Comparison of ENCODE assay signal across 9 cellular contexts in genomic region chr2:190563109-190563508, GRCh38. TPM values are rescaled to one million over a fixed set of nuclear protein-coding genes. Genes with fewer than 3 reads are reported as not detected.
DNase-seq lines count a peak whose midpoint lies in the region; ATAC-seq, FAIRE-seq and TF ChIP-seq lines count a peak whose summit lies in the region.
"Had no signal": no experiment of that assay in that cellular context is flagged by ENCODE, and none has a peak within 500 bp of the region (broad histone marks: within the 10 kb centered on the region; RNA-seq: fewer than 3 reads in every experiment).

No MANE protein-coding gene starts in this region.

- H3K27ac ChIP-seq in mammary epithelial cell (ENCODE audit: insufficient read depth, low read depth, low read length) (no peak overlapping the region), breast epithelium (no peak overlapping the region), prostate gland (no peak overlapping the region)

- H3K4me1 ChIP-seq in mammary epithelial cell (ENCODE audit: insufficient read depth, low read length) (peaks cover 7% of the 10 kb centered on the region), breast epithelium (no peaks in the 10 kb centered on the region), prostate gland (replicated peaks) (no peaks in the 10 kb centered on the region)

- H3K79me2 ChIP-seq in mammary epithelial cell (ENCODE audit: insufficient read depth, low read length), result no peaks in the 10 kb centered on the region

- peak overlapping the region; percentile 14 for H2AFZ ChIP-seq in mammary epithelial cell (ENCODE audit: low read depth, low read length)

- CTCF ChIA-PET in mammary epithelial cell (lab: Charles Lee; ENCODE audit: low non-redundant PET), result no interaction called here

- FAIRE-seq in urothelium cell line (lab: Jason Lieb, UNC), result peak; percentile 42

- no peak for DNase-seq in mammary epithelial cell
- no peak for DNase-seq in breast epithelium (ENCODE audit: low spot score in 2 of 2)
- DNase-seq in renal cortical epithelial cell (ENCODE audit: low read depth), result peak; percentile 80
- DNase-seq in urothelium cell line (ENCODE audit: low spot score), result peak; percentile 36
- DNase-seq in islet precursor cell, result no peak
- no peak for DNase-seq in GM03348 (ENCODE audit: low spot score)
- no peak for DNase-seq in prostate gland (ENCODE audit: low spot score)
- DNase-seq: retina had no signal

- peaks cover 8% of the 10 kb centered on the region for H3K4me1 Mint-ChIP-seq in activated T-helper 17 cell treated with anti-CD3 and anti-CD28 coated beads, Interleukin-2, amount 50 U/mL, for 72 hours

- peak overlapping the region; percentile 50 for H3K4me3 Mint-ChIP-seq in activated T-helper 17 cell treated with anti-CD3 and anti-CD28 coated beads, Interleukin-2, amount 50 U/mL, for 72 hours

- TF ChIP-seq POLR2A in breast epithelium (IDR thresholded peaks at IDR 0.05) (no peak), prostate gland (IDR thresholded peaks at IDR 0.05) (no peak)

- H3K27ac Mint-ChIP-seq in activated T-helper 17 cell treated with anti-CD3 and anti-CD28 coated beads, Interleukin-2, amount 50 U/mL, for 72 hours, result peak overlapping the region; percentile 84

- ATAC-seq in activated T-helper 17 cell treated with anti-CD3 and anti-CD28 coated beads, Interleukin-2, amount 50 U/mL, for 72 hours (replicated peaks), result peak; percentile 37

- in situ Hi-C loops in mammary epithelial cell (cut with MboI; ENCODE audit: low sequenced_read_pairs in 2 of 2), result no loop called here

- no peaks in the 10 kb centered on the region for H3K36me3 Mint-ChIP-seq in activated T-helper 17 cell treated with anti-CD3 and anti-CD28 coated beads, Interleukin-2, amount 50 U/mL, for 72 hours (ENCODE audit: low read depth)

- BruUV-seq in mammary epithelial cell (replicated peaks; lab: Mats Ljungman, UMichigan), result no TSS peak

- dilution Hi-C loops in mammary epithelial cell (cut with HindIII; ENCODE audit: low sequenced_read_pairs), result no loop called here

- no peak overlapping the region for H3K9ac ChIP-seq in mammary epithelial cell (ENCODE audit: insufficient read depth, low read length)

- no peaks in the 10 kb centered on the region for H3K27me3 Mint-ChIP-seq in activated T-helper 17 cell treated with anti-CD3 and anti-CD28 coated beads, Interleukin-2, amount 50 U/mL, for 72 hours

- TF ChIP-seq CTCF in mammary epithelial cell (conservative IDR thresholded peaks at IDR 0.05 in 1 of 2, IDR thresholded peaks at IDR 0.05 in 1 of 2; ENCODE audit: extremely low read depth in 1 of 2, insufficient read depth in 1 of 2, low read depth in 1 of 2, low read length in 2 of 2), result no peak
- TF ChIP-seq CTCF in breast epithelium (IDR thresholded peaks at IDR 0.05), result no peak
- no peak for TF ChIP-seq CTCF in prostate gland (IDR thresholded peaks at IDR 0.05)

- intact Hi-C loops in mammary epithelial cell (cut with micrococcal nuclease), result no loop called here
- intact Hi-C loops in breast epithelium (cut with DNase I; ENCODE audit: low total_unique reads), result loop anchor here (1.0 kb wide), 1 partner anchor 17 kb away; no protein-coding TSS in a partner anchor
- intact Hi-C loops in prostate gland (cut with DNase I), result no loop called here

- peaks cover 15% of the 10 kb centered on the region for H3K9me3 Mint-ChIP-seq in activated T-helper 17 cell treated with anti-CD3 and anti-CD28 coated beads, Interleukin-2, amount 50 U/mL, for 72 hours

- 53% methylated on average over 6 of the region's 8 CpGs for WGBS in mammary epithelial cell (ENCODE audit: low coverage, missing lambda C conversion rate)
- WGBS in prostate gland, result 79% methylated on average over 8 of the region's 8 CpGs

- H3K4me2 ChIP-seq in mammary epithelial cell (ENCODE audit: insufficient read depth, low read depth, low read length), result no peak overlapping the region

- H4K20me1 ChIP-seq in mammary epithelial cell (ENCODE audit: insufficient read depth, low read length), result no peaks in the 10 kb centered on the region

- H3K9me3 ChIP-seq in mammary epithelial cell (replicated peaks; ENCODE audit: insufficient read depth, low read length), result no peaks in the 10 kb centered on the region
- H3K9me3 ChIP-seq in breast epithelium, result peaks cover 0 to 7% of the 10 kb centered on the region in 2 donors
- no peaks in the 10 kb centered on the region for H3K9me3 ChIP-seq in prostate gland

- H3K27me3 ChIP-seq in mammary epithelial cell (ENCODE audit: insufficient read depth, low read length) (no peaks in the 10 kb centered on the region), breast epithelium (no peaks in the 10 kb centered on the region), prostate gland (replicated peaks; ENCODE audit: insufficient read depth) (no peaks in the 10 kb centered on the region)

- H3K4me3 ChIP-seq in mammary epithelial cell (replicated peaks in 1 of 3; ENCODE audit: insufficient read depth in 1 of 3, low read depth in 2 of 3, low read length in 3 of 3) (no peak overlapping the region), breast epithelium (no peak overlapping the region), prostate gland (no peak overlapping the region)

- H3K36me3 ChIP-seq in mammary epithelial cell (ENCODE audit: insufficient read depth, low read length) (no peaks in the 10 kb centered on the region), breast epithelium (no peaks in the 10 kb centered on the region), prostate gland (no peaks in the 10 kb centered on the region)

RNA-seq across cellular contexts. Expression of gene NEMP2, which starts 28.6 kb away (rescaled TPM):
- total RNA-seq in mammary epithelial cell, result 1 to 10 TPM; 5.0 to 6.0 TPM
- polyA plus RNA-seq in mammary epithelial cell, result 3.1 TPM
- 11.3 TPM for polyA minus RNA-seq in mammary epithelial cell
- 1 to 10 TPM; 4.5 to 6.6 (median 5.2) TPM for total RNA-seq in breast epithelium
- 10 to 100 TPM; 10.6 to 16.5 TPM for total RNA-seq in activated T-helper 17 cell treated with anti-CD3 and anti-CD28 coated beads, Interleukin-2, amount 50 U/mL, for 72 hours
- 7.9 and 15.8 TPM in 2 replicates for total RNA-seq in renal cortical epithelial cell
- 10 to 100 TPM in 1 of 2 donors, 1 to 10 TPM in 1; 4.6 to 14.0 TPM for total RNA-seq in prostate gland

Comparison
In these comparisons a context has a peak if more than half of its experiments do, and no peak if none do; other contexts are left out.
1. DNase-seq: peak in renal cortical epithelial cell (single experiment) and urothelium cell line (single experiment); none in mammary epithelial cell (single experiment), breast epithelium (0 of 2), islet precursor cell (single experiment), GM03348 (single experiment) and prostate gland (single experiment).